In the genomic region with DNA sequence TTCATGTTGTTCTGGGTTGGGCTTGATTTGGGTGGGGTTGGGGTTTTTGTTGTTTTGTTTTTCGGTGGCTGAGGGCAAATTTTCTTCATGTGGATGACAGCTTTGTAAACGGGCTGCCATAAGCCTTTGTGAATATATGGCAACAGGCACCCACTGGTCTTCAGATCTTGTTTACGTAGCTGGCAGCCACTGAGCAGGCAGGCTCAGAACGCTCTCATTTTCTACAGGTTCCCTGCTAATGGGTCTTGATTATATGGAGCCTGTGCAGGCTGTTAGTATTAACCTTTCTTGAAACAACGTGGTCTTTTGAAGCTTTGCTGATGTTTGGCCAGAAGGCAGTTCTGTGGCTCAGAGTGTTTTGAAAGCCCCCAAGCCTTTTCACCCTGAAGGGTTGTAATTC, we compare ENCODE assay signal across 1 cellular context.
TF ChIP-seq lines count a peak whose summit lies in the region.

No MANE protein-coding gene starts in this region.

TF ChIP-seq in neural cell, 6 proteins besides CTCF, POLR2A, EP300 and RAD21 (continued from another document):
- TF ChIP-seq TAF1 (IDR thresholded peaks at IDR 0.05; ENCODE audit: low read depth): no peak
